8 cellular contexts compared by ENCODE assay signal in the genomic region with DNA sequence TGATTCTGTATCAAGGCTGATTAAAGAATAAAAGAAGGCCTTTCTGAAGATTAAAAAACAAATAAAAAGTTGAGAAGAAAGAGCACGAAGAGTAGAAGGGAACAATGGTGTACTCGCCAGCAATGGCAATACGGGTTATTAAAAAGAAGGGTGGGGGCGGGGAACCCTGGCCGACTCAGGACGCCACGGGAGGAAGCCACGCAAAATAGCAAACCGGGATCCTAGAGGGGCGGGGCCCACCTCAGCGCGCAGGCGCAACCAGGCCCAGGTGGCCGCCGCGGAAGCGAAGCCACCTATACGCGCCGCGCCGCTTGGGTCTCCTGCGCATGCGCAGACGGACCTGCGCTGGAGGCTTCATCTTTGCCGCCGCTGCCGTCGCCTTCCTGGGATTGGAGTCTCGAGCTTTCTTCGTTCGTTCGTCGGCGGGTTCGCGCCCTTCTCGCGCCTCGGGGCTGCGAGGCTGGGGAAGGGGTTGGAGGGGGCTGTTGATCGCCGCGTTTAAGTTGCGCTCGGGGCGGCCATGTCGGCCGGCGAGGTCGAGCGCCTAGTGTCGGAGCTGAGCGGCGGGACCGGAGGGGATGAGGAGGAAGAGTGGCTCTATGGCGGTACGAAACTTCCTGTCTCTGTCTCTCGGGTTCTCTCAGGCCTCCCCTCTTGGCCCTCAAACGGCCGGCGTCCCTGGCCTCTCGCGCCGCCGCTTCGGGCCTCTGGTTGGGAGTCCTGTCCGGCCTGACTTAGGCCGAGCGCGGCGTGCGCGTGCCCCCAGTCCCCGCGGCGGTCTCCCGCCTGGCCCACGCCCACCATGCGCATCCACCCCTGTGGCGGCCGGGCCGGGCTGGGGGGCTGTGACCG. TPM values are rescaled to one million over a fixed set of nuclear protein-coding genes. Genes with fewer than 3 reads are reported as not detected.
DNase-seq lines count a peak whose midpoint lies in the region; ATAC-seq and FAIRE-seq lines count a peak whose summit lies in the region.

A gene with protein sequence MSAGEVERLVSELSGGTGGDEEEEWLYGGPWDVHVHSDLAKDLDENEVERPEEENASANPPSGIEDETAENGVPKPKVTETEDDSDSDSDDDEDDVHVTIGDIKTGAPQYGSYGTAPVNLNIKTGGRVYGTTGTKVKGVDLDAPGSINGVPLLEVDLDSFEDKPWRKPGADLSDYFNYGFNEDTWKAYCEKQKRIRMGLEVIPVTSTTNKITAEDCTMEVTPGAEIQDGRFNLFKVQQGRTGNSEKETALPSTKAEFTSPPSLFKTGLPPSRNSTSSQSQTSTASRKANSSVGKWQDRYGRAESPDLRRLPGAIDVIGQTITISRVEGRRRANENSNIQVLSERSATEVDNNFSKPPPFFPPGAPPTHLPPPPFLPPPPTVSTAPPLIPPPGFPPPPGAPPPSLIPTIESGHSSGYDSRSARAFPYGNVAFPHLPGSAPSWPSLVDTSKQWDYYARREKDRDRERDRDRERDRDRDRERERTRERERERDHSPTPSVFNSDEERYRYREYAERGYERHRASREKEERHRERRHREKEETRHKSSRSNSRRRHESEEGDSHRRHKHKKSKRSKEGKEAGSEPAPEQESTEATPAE (plus strand): TSS at position 323 of the 852 bp plus-strand sequence. CDS start 198 bp downstream, at position 521.

- DNase-seq in COR-L47 (lab: John Stamatoyannopoulos, UW): peak; percentile 91
- peak; percentile 83 for DNase-seq in HTR-8/SVneo (ENCODE audit: insufficient read length, low spot score)
- peak; percentile 77 for DNase-seq in NOMO-1 treated with dmso at 0.1 percent for 144 hours (lab: John Stamatoyannopoulos, UW; ENCODE audit: unreplicated experiment)
- DNase-seq in activated CD8-positive, alpha-beta memory T cell treated with anti-CD3 and anti-CD28 coated beads, Interleukin-2, amount 50 U/mL, for 24 hours (ENCODE audit: extremely low read depth): peak; percentile 90
- peak; percentile 98 for DNase-seq in mesenteric fat pad (ENCODE audit: low spot score)
- peak; percentile 94 for DNase-seq in stimulated activated CD8-positive, alpha-beta memory T cell treated with anti-CD3 and anti-CD28 coated beads, Interleukin-15, amount 100 ng/mL, for 24 hours (ENCODE audit: low read depth)

- in situ Hi-C loops in endometrial microvascular endothelial cells (cut with HindIII; ENCODE audit: inconsistent ontology term, low pct_unique_long_range_greater_than_20kb, low sequenced_read_pairs): no loop called here

- FAIRE-seq in HTR-8/SVneo (lab: Jason Lieb, UNC): peak; percentile 46

- ATAC-seq in GM21367 (IDR thresholded peaks at IDR 0.05; ENCODE audit: unreplicated experiment): peak; percentile 78

RNA-seq across cellular contexts. Expression of the gene that starts here (rescaled TPM):
- total RNA-seq in endometrial microvascular endothelial cells (ENCODE audit: inconsistent ontology term) (38.1 TPM), mesenteric fat pad (33.2 TPM)

Comparison
In these comparisons a context has a peak if more than half of its experiments do, and no peak if none do; other contexts are left out.
1. Peak in every context shown above with its lines: DNase-seq and ATAC-seq.